In genomic region chr2:227862741-227863588, GRCh38 we compare ENCODE assay signal across 10 cellular contexts. TPM values are rescaled to one million over a fixed set of nuclear protein-coding genes. Genes with fewer than 3 reads are reported as not detected.
DNase-seq lines count a peak whose midpoint lies in the region; ATAC-seq, FAIRE-seq and TF ChIP-seq lines count a peak whose summit lies in the region.
"Had no signal": no experiment of that assay in that cellular context is flagged by ENCODE, and none has a peak within 500 bp of the region (broad histone marks: within the 10 kb centered on the region; RNA-seq: fewer than 3 reads in every experiment).

No MANE protein-coding gene starts in this region.

- 77% methylated on average over 7 of the region's 7 CpGs; no CpG with 5 or more reads in 1 of the 2 experiments for WGBS in H1 (ENCODE audit: extremely low coverage in 1 of 2, insufficient coverage in 1 of 2, insufficient read length in 1 of 2, insufficient replicate concordance in 2 of 2, low coverage in 1 of 2, low lambda C conversion rate in 2 of 2, missing lambda C conversion rate in 1 of 2), 2 experiments
- 17% methylated on average over 7 of the region's 7 CpGs for WGBS in mesenchymal stem cell

- no peak overlapping the region for H2BK120ac ChIP-seq in H1 (replicated peaks; ENCODE audit: low read depth, low read length)
- H2BK120ac ChIP-seq in mesenchymal stem cell (ENCODE audit: low read depth, low read length), result no peak overlapping the region

- CTCF ChIA-PET in H1 (lab: Charles Lee; ENCODE audit: partially characterized antibody), result interaction anchor here (0.6 to 6.0 kb wide), 51 partner anchors 9 to 1755 kb away, joined by 3 to 58 read pairs (median 4); partner anchors contain the start of genes CCL20 and DAW1

- no peak for TF ChIP-seq RAD21 in H1 (IDR thresholded peaks at IDR 0.05 in 1 of 2, conservative IDR thresholded peaks at IDR 0.05 in 1 of 2; ENCODE audit: low read depth in 2 of 2, low read length in 2 of 2)

- H3K79me2 ChIP-seq in H1 (ENCODE audit: control insufficient read depth in 1 of 2, insufficient read depth in 2 of 2, low read length in 2 of 2), result no peaks in the 10 kb centered on the region

- H3K56ac ChIP-seq in H1 (replicated peaks; ENCODE audit: insufficient read length, low read depth, low read length), result no peak overlapping the region

- H2BK5ac ChIP-seq in H1 (ENCODE audit: low read depth, low read length), result peak overlapping the region; percentile 27; the same call in 1 of the 2 replicates
- peak overlapping the region; percentile 50 for H2BK5ac ChIP-seq in mesenchymal stem cell (ENCODE audit: low read depth, low read length, poor library complexity, severe bottlenecking)

- H3K18ac ChIP-seq in H1 (ENCODE audit: extremely low read depth, low read length) (no peak overlapping the region), mesenchymal stem cell (ENCODE audit: low read depth in 1 of 2, low read length in 2 of 2) (peak overlapping the region; percentile 35 to 88)

- no peaks in the 10 kb centered on the region for H3K36me3 ChIP-seq in H1 (ENCODE audit: control insufficient read depth in 2 of 4, insufficient read depth in 4 of 4, low read length in 3 of 4)
- H3K36me3 ChIP-seq in mesenchymal stem cell (ENCODE audit: control insufficient read depth in 1 of 2, insufficient read depth in 2 of 2, low read depth in 1 of 2, low read length in 2 of 2), result no peaks in the 10 kb centered on the region

- TF ChIP-seq CTCF in NB4 (IDR thresholded peaks at IDR 0.05; ENCODE audit: low read depth, low read length) (no peak), H1 (IDR thresholded peaks at IDR 0.05; ENCODE audit: control extremely low read depth in 1 of 3, insufficient read depth in 1 of 3, low read depth in 1 of 3, low read length in 3 of 3) (no peak; a peak in 1 of 4 replicates)

- H3K27me3 ChIP-seq in H1 (replicated peaks in 1 of 4; ENCODE audit: control insufficient read depth in 3 of 4, extremely low read depth in 1 of 4, insufficient read depth in 3 of 4, low read length in 3 of 4) (no peaks in the 10 kb centered on the region), mesenchymal stem cell (ENCODE audit: control insufficient read depth in 1 of 2, insufficient read depth in 1 of 2, low read length in 2 of 2) (no peaks in the 10 kb centered on the region)

- in situ Hi-C loops in Caki2 (cut with HindIII; ENCODE audit: low pct_unique_long_range_greater_than_20kb, low sequenced_read_pairs), result no loop called here

- H3K23ac ChIP-seq in H1 (ENCODE audit: insufficient read length), result no peak overlapping the region
- peak overlapping the region in 1 of 2 experiments; percentile 66 for H3K23ac ChIP-seq in mesenchymal stem cell (ENCODE audit: low read length in 2 of 2)

- H3K4me1 Mint-ChIP-seq in natural killer cell treated with Interleukin-12 subunit alpha and Interleukin-12 subunit beta and Interleukin-15 and Interleukin-18, amount 100 ng/mL, for 72 hours (ENCODE audit: low read depth in 2 of 2), result no peaks in the 10 kb centered on the region

- DNase-seq in Caki2 (ENCODE audit: low read depth), result peak; percentile 88
- DNase-seq in NB4 (ENCODE audit: low read depth), result peak; percentile 63
- peak; percentile 36 to 50 for DNase-seq in H1 (ENCODE audit: low read depth in 1 of 2, low spot score in 2 of 2)
- peak; percentile 89 for DNase-seq in mesenchymal stem cell
- no peak for DNase-seq in activated gamma-delta T cell treated with Interleukin-2 at 50 U/mL for 16 hours
- DNase-seq in natural killer cell treated with Interleukin-12 subunit alpha and Interleukin-12 subunit beta and Interleukin-15 and Interleukin-18, amount 100 ng/mL, for 72 hours (ENCODE audit: low spot score), result no peak
- DNase-seq in stimulated activated CD4-positive, alpha-beta T cell treated with anti-CD3 and anti-CD28 coated beads, Interleukin-4, amount 100 ng/mL, for 1 hour, result no peak

- no peak for FAIRE-seq in H1 (lab: Jason Lieb, UNC)

- no peak overlapping the region for H3K9ac ChIP-seq in H1 (replicated peaks in 1 of 4; ENCODE audit: extremely low read depth in 1 of 4, low read depth in 3 of 4, low read length in 3 of 4)
- H3K9ac ChIP-seq in mesenchymal stem cell (ENCODE audit: low read length), result peak overlapping the region; percentile 57

- H3K4me3 Mint-ChIP-seq in natural killer cell treated with Interleukin-12 subunit alpha and Interleukin-12 subunit beta and Interleukin-15 and Interleukin-18, amount 100 ng/mL, for 72 hours, result no peak overlapping the region

- H4K8ac ChIP-seq in H1 (ENCODE audit: extremely low read depth, insufficient read depth, low read length), result no peak overlapping the region
- H4K8ac ChIP-seq in mesenchymal stem cell (ENCODE audit: low read length), result peak overlapping the region; percentile 60

- H2BK15ac ChIP-seq in H1 (ENCODE audit: low read length), result no peak overlapping the region; the same call in 1 of the 2 replicates
- no peak overlapping the region for H2BK15ac ChIP-seq in mesenchymal stem cell (ENCODE audit: low read depth, poor library complexity, severe bottlenecking)

- H3K27me3 Mint-ChIP-seq in natural killer cell treated with Interleukin-12 subunit alpha and Interleukin-12 subunit beta and Interleukin-15 and Interleukin-18, amount 100 ng/mL, for 72 hours, result peaks cover 6 to 11% of the 10 kb centered on the region in 2 donors

- H3K27ac ChIP-seq in H1 (ENCODE audit: low read depth, low read length), result no peak overlapping the region
- peak overlapping the region; percentile 76 for H3K27ac ChIP-seq in mesenchymal stem cell (ENCODE audit: low read length, poor library complexity, severe bottlenecking)

- H4K20me1 ChIP-seq in H1 (replicated peaks in 1 of 2; ENCODE audit: control insufficient read depth in 1 of 2, insufficient read depth in 2 of 2, low read length in 2 of 2), result no peaks in the 10 kb centered on the region

- no peaks in the 10 kb centered on the region for H3K9me3 Mint-ChIP-seq in natural killer cell treated with Interleukin-12 subunit alpha and Interleukin-12 subunit beta and Interleukin-15 and Interleukin-18, amount 100 ng/mL, for 72 hours

- H3K4me2 ChIP-seq in H1 (ENCODE audit: insufficient read depth in 1 of 2, low read depth in 2 of 2, low read length in 2 of 2) (peak overlapping the region in 1 of 2 experiments; percentile 3; a peak in 1 of 4 replicates), mesenchymal stem cell (ENCODE audit: low read length, poor library complexity, severe bottlenecking) (no peak overlapping the region)

- H3K4ac ChIP-seq in H1 (replicated peaks; ENCODE audit: insufficient read length, low read depth, low read length) (no peak overlapping the region), mesenchymal stem cell (ENCODE audit: low read depth in 1 of 2, low read length in 2 of 2) (peak overlapping the region in 1 of 2 experiments; percentile 25)

- POLR2A ChIA-PET in H1 (lab: Charles Lee; ENCODE audit: partially characterized antibody), result interaction anchor here (1.3 kb wide), 1 partner anchor 8 kb away, joined by 4 read pairs; the partner anchor contains the start of gene DAW1

- no peak overlapping the region for H4K5ac ChIP-seq in H1 (ENCODE audit: insufficient read length, low read depth, low read length)

- no peak for ATAC-seq in GM18520 (IDR thresholded peaks at IDR 0.05; ENCODE audit: unreplicated experiment)
- ATAC-seq in natural killer cell treated with Interleukin-12 subunit alpha and Interleukin-12 subunit beta and Interleukin-15 and Interleukin-18, amount 100 ng/mL, for 72 hours, result no peak

- no peaks in the 10 kb centered on the region for H3K23me2 ChIP-seq in H1 (ENCODE audit: low read depth, low read length)

- H2BK20ac ChIP-seq in H1 (ENCODE audit: low read length), result peak overlapping the region; percentile 91; the same call in 1 of the 2 replicates

- H2AFZ ChIP-seq in H1 (ENCODE audit: low read length) (no peak overlapping the region; the same call in 1 of the 2 replicates), mesenchymal stem cell (ENCODE audit: low read depth, low read length) (no peak overlapping the region)

- TF ChIP-seq POLR2A in NB4 (IDR thresholded peaks at IDR 0.05; ENCODE audit: extremely low read depth, insufficient read length) (no peak), H1 (IDR thresholded peaks at IDR 0.05; ENCODE audit: control extremely low read depth in 1 of 2, low read depth in 2 of 2, low read length in 2 of 2) (no peak)

- H3K27ac Mint-ChIP-seq in natural killer cell treated with Interleukin-12 subunit alpha and Interleukin-12 subunit beta and Interleukin-15 and Interleukin-18, amount 100 ng/mL, for 72 hours, result no peak overlapping the region

- H3K36me3 Mint-ChIP-seq in natural killer cell treated with Interleukin-12 subunit alpha and Interleukin-12 subunit beta and Interleukin-15 and Interleukin-18, amount 100 ng/mL, for 72 hours, result no peaks in the 10 kb centered on the region

- H2AK5ac ChIP-seq in H1 (ENCODE audit: low read depth, low read length), result no peak overlapping the region
- peak overlapping the region; percentile 71 for H2AK5ac ChIP-seq in mesenchymal stem cell (ENCODE audit: low read length, severe bottlenecking)

- H2BK12ac ChIP-seq in H1 (ENCODE audit: low read depth, low read length) (peak overlapping the region; percentile 51; the same call in 1 of the 2 replicates), mesenchymal stem cell (ENCODE audit: low read length in 2 of 2) (peak overlapping the region in 1 of 2 experiments; percentile 27)

- no peak for TF ChIP-seq EP300 in H1 (IDR thresholded peaks at IDR 0.05; ENCODE audit: borderline replicate concordance in 1 of 2, low read depth in 2 of 2, low read length in 2 of 2)

- H3K9me3 ChIP-seq in H1 (ENCODE audit: insufficient read depth in 2 of 2, low read depth in 1 of 2, low read length in 1 of 2) (no peaks in the 10 kb centered on the region), mesenchymal stem cell (ENCODE audit: control insufficient read depth, low read length) (no peaks in the 10 kb centered on the region)

- H3K4me3 ChIP-seq in NB4 (ENCODE audit: low read depth, low read length), result no peak overlapping the region
- no peak overlapping the region for H3K4me3 ChIP-seq in H1 (ENCODE audit: extremely low read depth in 1 of 4, insufficient read depth in 2 of 4, low read depth in 3 of 4, low read length in 4 of 4)
- H3K4me3 ChIP-seq in mesenchymal stem cell (ENCODE audit: insufficient read depth in 1 of 2, low read depth in 1 of 2, low read length in 2 of 2), result peak overlapping the region in 1 of 2 experiments; percentile 30
- H3K4me3 ChIP-seq: skin epidermis had no signal

- H3K14ac ChIP-seq in H1 (ENCODE audit: insufficient read length) (no peak overlapping the region), mesenchymal stem cell (ENCODE audit: low read length in 2 of 2) (no peak overlapping the region)

- H3K4me1 ChIP-seq in H1 (replicated peaks in 1 of 4; ENCODE audit: control insufficient read depth in 3 of 4, insufficient read depth in 4 of 4, low read length in 3 of 4) (peaks cover 3 to 11% (median 5%) of the 10 kb centered on the region in 4 experiments; a peak in 6 of 7 replicates), mesenchymal stem cell (ENCODE audit: control insufficient read depth, insufficient read depth, low read depth, low read length) (peaks cover 10% of the 10 kb centered on the region)

- H4K91ac ChIP-seq in H1 (replicated peaks; ENCODE audit: insufficient read length, low read length) (no peak overlapping the region), mesenchymal stem cell (ENCODE audit: low read length) (peak overlapping the region; percentile 41)

- H3K79me1 ChIP-seq in H1 (ENCODE audit: low read depth, low read length) (no peaks in the 10 kb centered on the region), mesenchymal stem cell (replicated peaks; ENCODE audit: low read length, poor library complexity, severe bottlenecking) (no peaks in the 10 kb centered on the region)

RNA-seq across cellular contexts. Expression of gene DAW1, which starts 8.5 kb away (rescaled TPM):
- 3.4 and 4.3 TPM in 2 replicates for total RNA-seq in Caki2 (2014; rRNA removed; shearing (Covaris generic); ENCODE audit: low replicate concordance)
- 0.84 and 1.4 TPM in 2 replicates for total RNA-seq in H1 (2021; fragmentation: NEBNext Ultra II Directional; extraction: Animal tissue kit (Norgen Biotek cat#: 25700))
- 0.24 and 0.44 TPM in 2 replicates for polyA plus RNA-seq in H1 (2011; rRNA removed)
- 0.63 TPM for polyA plus RNA-seq in H1 (2011; cell fraction: cytosol; rRNA removed)
- 0.16 TPM for polyA plus RNA-seq in H1 (2011; cell fraction: nucleus; rRNA removed)
- 0.50 to 1.1 TPM (median 0.73 TPM) in 4 replicates for polyA plus RNA-seq in H1 (2012, experiment 1 of 2)
- polyA plus RNA-seq in H1 (2012, experiment 2 of 2), result 0.09 TPM
- 0.47 TPM for polyA plus RNA-seq in H1 (2013, experiment 1 of 2)
- 0.44 TPM for polyA plus RNA-seq in H1 (2013, experiment 2 of 2)
- 0.46 and 0.73 TPM in 2 replicates for polyA minus RNA-seq in H1 (2011; rRNA and poly(A)+ RNA removed)
- polyA minus RNA-seq in H1 (2011; cell fraction: cytosol; rRNA and poly(A)+ RNA removed), result not detected
- 1.8 TPM for polyA minus RNA-seq in H1 (2011; cell fraction: nucleus; rRNA and poly(A)+ RNA removed)
- polyA plus RNA-seq in mesenchymal stem cell (2013, experiment 1 of 2), result 0.15 TPM
- polyA plus RNA-seq in mesenchymal stem cell (2013, experiment 2 of 2), result 0.04 TPM
- total RNA-seq in natural killer cell treated with Interleukin-12 subunit alpha and Interleukin-12 subunit beta and Interleukin-15 and Interleukin-18, amount 100 ng/mL, for 72 hours, result not detected
- polyA plus RNA-seq: urinary bladder had no signal

RNA-seq across cellular contexts. Expression of gene CCL20, which starts 49.3 kb away (rescaled TPM):
- total RNA-seq in Caki2 (2014; rRNA removed; shearing (Covaris generic); ENCODE audit: low replicate concordance), result 0.32 and 0.95 TPM in 2 replicates
- not detected in 2 replicates for total RNA-seq in H1 (2021; fragmentation: NEBNext Ultra II Directional; extraction: Animal tissue kit (Norgen Biotek cat#: 25700))
- not detected in 2 replicates for polyA plus RNA-seq in H1 (2011; rRNA removed)
- not detected for polyA plus RNA-seq in H1 (2011; cell fraction: cytosol; rRNA removed)
- polyA plus RNA-seq in H1 (2011; cell fraction: nucleus; rRNA removed), result not detected
- not detected in 4 replicates for polyA plus RNA-seq in H1 (2012, experiment 1 of 2)
- not detected for polyA plus RNA-seq in H1 (2012, experiment 2 of 2)
- not detected for polyA plus RNA-seq in H1 (2013, experiment 1 of 2)
- not detected for polyA plus RNA-seq in H1 (2013, experiment 2 of 2)
- not detected in 2 replicates for polyA minus RNA-seq in H1 (2011; rRNA and poly(A)+ RNA removed)
- not detected for polyA minus RNA-seq in H1 (2011; cell fraction: cytosol; rRNA and poly(A)+ RNA removed)
- not detected for polyA minus RNA-seq in H1 (2011; cell fraction: nucleus; rRNA and poly(A)+ RNA removed)
- polyA plus RNA-seq in mesenchymal stem cell (2013, experiment 1 of 2), result 1.2 TPM
- polyA plus RNA-seq in mesenchymal stem cell (2013, experiment 2 of 2), result 1.2 TPM
- not detected for total RNA-seq in natural killer cell treated with Interleukin-12 subunit alpha and Interleukin-12 subunit beta and Interleukin-15 and Interleukin-18, amount 100 ng/mL, for 72 hours
- total RNA-seq: urinary bladder had no signal

Comparison
In these comparisons a context has a peak if more than half of its experiments do, and no peak if none do; other contexts are left out.
1. DNase-seq: peak in Caki2 (single experiment), NB4 (single experiment), H1 (2 of 2) and mesenchymal stem cell (single experiment); none in activated gamma-delta T cell treated with Interleukin-2 at 50 U/mL for 16 hours (single experiment), natural killer cell treated with Interleukin-12 subunit alpha and Interleukin-12 subunit beta and Interleukin-15 and Interleukin-18, amount 100 ng/mL, for 72 hours (single experiment) and stimulated activated CD4-positive, alpha-beta T cell treated with anti-CD3 and anti-CD28 coated beads, Interleukin-4, amount 100 ng/mL, for 1 hour (single experiment).